1 cellular context compared by ENCODE assay signal in the genomic region with DNA sequence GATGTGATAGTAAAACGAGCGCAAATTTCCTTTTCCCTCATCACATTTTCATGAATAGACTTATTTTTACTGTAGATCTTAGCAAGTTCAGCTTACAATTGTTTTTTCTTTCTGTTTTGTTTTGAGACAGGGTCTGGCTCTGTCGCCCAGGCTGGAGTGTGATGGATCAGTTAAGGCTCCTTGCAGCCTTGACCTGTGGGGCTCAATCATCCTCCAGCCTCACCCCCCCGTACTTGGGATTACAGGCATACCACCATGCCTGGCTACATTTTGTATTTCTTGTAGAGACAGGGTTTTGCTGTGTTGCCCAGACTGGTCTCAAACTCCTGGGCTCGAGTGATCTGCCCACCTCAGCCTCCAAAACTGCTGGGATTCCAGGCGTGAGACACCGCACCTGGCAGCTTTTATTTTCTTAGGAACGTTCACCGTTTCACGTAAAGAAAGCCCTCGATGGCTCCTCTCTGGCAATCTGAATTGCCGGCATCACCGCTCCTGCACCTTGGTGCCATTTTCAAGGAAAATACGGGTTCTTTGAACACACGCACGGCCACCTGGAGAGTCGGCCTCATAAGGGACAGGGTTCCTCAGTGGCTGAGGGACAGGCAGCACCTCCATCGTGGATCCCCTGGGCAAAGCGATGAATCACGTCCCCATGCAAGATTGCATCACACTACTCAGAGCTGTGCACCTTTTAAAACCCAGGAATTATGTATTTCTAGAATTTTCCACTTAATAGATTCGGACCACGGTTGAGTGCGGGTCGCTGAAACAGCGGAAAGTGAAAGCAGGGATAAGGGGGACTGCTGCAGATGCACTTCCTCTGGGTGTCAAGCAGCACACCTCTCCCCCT.
TF ChIP-seq lines count a peak whose summit lies in the region.

No MANE protein-coding gene starts in this region.

TF ChIP-seq in H1, 55 proteins besides CTCF, POLR2A, EP300 and RAD21 (continued from another document):
- no peak for TF ChIP-seq RBBP5 (IDR thresholded peaks at IDR 0.05; ENCODE audit: borderline replicate concordance, low read depth, low read length)
- TF ChIP-seq ASH2L (IDR thresholded peaks at IDR 0.05; ENCODE audit: low read length): no peak
- TF ChIP-seq YY1 (IDR thresholded peaks at IDR 0.05; ENCODE audit: low read depth, low read length): no peak
- no peak for TF ChIP-seq BACH1 (IDR thresholded peaks at IDR 0.05; ENCODE audit: low read length)
- no peak for TF ChIP-seq SIRT6 (IDR thresholded peaks at IDR 0.05; ENCODE audit: low read length)
